ENCODE assay signal across 20 cellular contexts in genomic region chr17:68749742-68750562, GRCh38.
DNase-seq lines count a peak whose midpoint lies in the region; ATAC-seq and TF ChIP-seq lines count a peak whose summit lies in the region.
"Had no signal": no experiment of that assay in that cellular context is flagged by ENCODE, and none has a peak within 500 bp of the region (broad histone marks: within the 10 kb centered on the region; RNA-seq: fewer than 3 reads in every experiment).

No MANE protein-coding gene starts in this region.

- H3K9ac ChIP-seq in endodermal cell (ENCODE audit: extremely low read depth, low read length, poor library complexity, severe bottlenecking), result no peak overlapping the region

- H3K9me3 ChIP-seq in endodermal cell (ENCODE audit: control insufficient read depth, low read length) (peaks cover 37% of the 10 kb centered on the region), neutrophil (no peaks in the 10 kb centered on the region)
- H3K9me3 ChIP-seq: BE2C had no signal

- 0 out of 2 replicates have a peak, but pooled peaks cover 3% of the 10 kb centered on the region for H3K9me2 ChIP-seq in GM23338 (ENCODE audit: insufficient read depth)

- H3K4me1 Mint-ChIP-seq in GM23338 (peaks cover 17% of the 10 kb centered on the region), endodermal cell (peaks cover 7% of the 10 kb centered on the region)
- H3K4me1 Mint-ChIP-seq: activated naive CD8-positive, alpha-beta T cell treated with anti-CD3 and anti-CD28 coated beads for 36 hours; natural killer cell had no signal

- H3F3A ChIP-seq in GM23338 (replicated peaks; ENCODE audit: low read depth), result no peaks in the 10 kb centered on the region

- H3K36me3 ChIP-seq in GM23338 (ENCODE audit: insufficient read depth) (no peaks in the 10 kb centered on the region), endodermal cell (ENCODE audit: control insufficient read depth, insufficient read depth, low read length) (no peaks in the 10 kb centered on the region), neutrophil (no peaks in the 10 kb centered on the region)
- H3K36me3 ChIP-seq: BE2C, cardiac muscle cell, right atrium auricular region had no signal

- H3K4me3 Mint-ChIP-seq in GM23338, result peak overlapping the region; percentile 10; the same call in 1 of the 3 replicates
- no peak overlapping the region for H3K4me3 Mint-ChIP-seq in endodermal cell
- H3K4me3 Mint-ChIP-seq: activated naive CD8-positive, alpha-beta T cell treated with anti-CD3 and anti-CD28 coated beads for 36 hours; activated T-cell treated with anti-CD3 and anti-CD28 coated beads, Interleukin-2, amount 50 U/mL, for 24 hours; natural killer cell had no signal

- peak overlapping the region; percentile 79; the same call in 1 of the 2 replicates for H2AFZ ChIP-seq in GM23338

- H3K9me3 Mint-ChIP-seq in GM23338, result peaks cover 21% of the 10 kb centered on the region
- peaks cover 26% of the 10 kb centered on the region for H3K9me3 Mint-ChIP-seq in endodermal cell
- H3K9me3 Mint-ChIP-seq: activated naive CD8-positive, alpha-beta T cell treated with anti-CD3 and anti-CD28 coated beads for 36 hours; activated T-cell treated with anti-CD3 and anti-CD28 coated beads, Interleukin-2, amount 50 U/mL, for 24 hours; natural killer cell had no signal

- no peaks in the 10 kb centered on the region for H3K27me3 ChIP-seq in GM23338 (ENCODE audit: insufficient read depth)
- H3K27me3 ChIP-seq in endodermal cell (ENCODE audit: control insufficient read depth, insufficient read depth, low read length, poor library complexity, severe bottlenecking), result no peaks in the 10 kb centered on the region
- H3K27me3 ChIP-seq in neutrophil, result no peaks in the 10 kb centered on the region
- H3K27me3 ChIP-seq: cardiac muscle cell, right atrium auricular region had no signal

- DNase-seq in GM23338 (ENCODE audit: low spot score) (peak; percentile 21), NCI-H82 treated with DMSO at 0.1 percent for 48 hours (lab: John Stamatoyannopoulos, UW; ENCODE audit: unreplicated experiment) (peak; percentile 42), endodermal cell (no peak), NCI-H2227 treated with DMSO at 0.1 percent for 48 hours (lab: John Stamatoyannopoulos, UW) (no peak)
- DNase-seq in stimulated activated CD4-positive, alpha-beta T cell treated with anti-CD3 and anti-CD28 coated beads, Interleukin-15, amount 100 ng/mL, for 24 hours, result no peak
- no peak for DNase-seq in effector CD4-positive, alpha-beta T cell
- DNase-seq: activated CD4-positive, alpha-beta T cell treated with anti-CD3 and anti-CD28 coated beads, Interleukin-2, amount 50 U/mL, for 1 hour; activated naive CD8-positive, alpha-beta T cell treated with anti-CD3 and anti-CD28 coated beads for 36 hours; activated T-cell treated with anti-CD3 and anti-CD28 coated beads, Interleukin-2, amount 50 U/mL, for 24 hours; BE2C; natural killer cell; NCI-H1930; SHP77 treated with DMSO at 0.1 percent for 48 hours; stimulated activated CD4-positive, alpha-beta T cell treated with anti-CD3 and anti-CD28 coated beads, Interleukin-2, amount 100 ng/mL, for 48 hours; stimulated activated CD8-positive, alpha-beta memory T cell treated with anti-CD3 and anti-CD28 coated beads, Interleukin-4, amount 100 ng/mL, for 48 hours; T-helper 9 cell had no signal

- H3K27me3 Mint-ChIP-seq in GM23338 (ENCODE audit: insufficient read depth, low read depth, poor library complexity), result peaks cover 4% of the 10 kb centered on the region
- no peaks in the 10 kb centered on the region for H3K27me3 Mint-ChIP-seq in endodermal cell (ENCODE audit: insufficient read depth)

- H3K27ac Mint-ChIP-seq in GM23338, result peak overlapping the region; percentile 86
- H3K27ac Mint-ChIP-seq in endodermal cell, result peak overlapping the region; percentile 62
- H3K27ac Mint-ChIP-seq: activated naive CD8-positive, alpha-beta T cell treated with anti-CD3 and anti-CD28 coated beads for 36 hours; activated T-cell treated with anti-CD3 and anti-CD28 coated beads, Interleukin-2, amount 50 U/mL, for 24 hours; natural killer cell had no signal

- H3K4me2 ChIP-seq in GM23338, result peak overlapping the region; percentile 10

- H3K4me1 ChIP-seq in GM23338 (ENCODE audit: insufficient read depth) (peaks cover 17% of the 10 kb centered on the region), endodermal cell (ENCODE audit: control insufficient read depth, insufficient read depth, low read length) (no peaks in the 10 kb centered on the region), neutrophil (ENCODE audit: control insufficient read depth in 1 of 2, insufficient read depth in 1 of 2, low read depth in 1 of 2, low read length in 1 of 2) (peaks cover 0 to 6% of the 10 kb centered on the region in 2 experiments)
- H3K4me1 ChIP-seq: BE2C, right atrium auricular region had no signal

- TF ChIP-seq CTCF in GM23338 (conservative IDR thresholded peaks at IDR 0.05; ENCODE audit: low read depth in 2 of 2), result no peak
- TF ChIP-seq CTCF in endodermal cell (conservative IDR thresholded peaks at IDR 0.05), result no peak
- no peak for TF ChIP-seq CTCF in neutrophil (IDR thresholded peaks at IDR 0.05)

- WGBS in endodermal cell (ENCODE audit: insufficient coverage in 1 of 2, insufficient read length in 1 of 2), 2 experiments, result 77 to 79% methylated on average over 14 to 15 of the region's 15 CpGs

- no peaks in the 10 kb centered on the region for H4K20me1 ChIP-seq in GM23338 (replicated peaks; ENCODE audit: insufficient read depth)

- H3K36me3 Mint-ChIP-seq in GM23338 (ENCODE audit: low read depth) (peaks cover 21% of the 10 kb centered on the region; the same call in 2 of the 3 replicates), endodermal cell (ENCODE audit: low read depth) (peaks cover 12% of the 10 kb centered on the region)
- H3K36me3 Mint-ChIP-seq: activated naive CD8-positive, alpha-beta T cell treated with anti-CD3 and anti-CD28 coated beads for 36 hours; natural killer cell had no signal

- ATAC-seq in GM23338 (peak; percentile 78), GM18498 (IDR thresholded peaks at IDR 0.05; ENCODE audit: unreplicated experiment) (no peak)
- ATAC-seq: natural killer cell had no signal

- no peak overlapping the region for H3K4me3 ChIP-seq in GM23338
- no peak overlapping the region for H3K4me3 ChIP-seq in endodermal cell (ENCODE audit: low read length)
- H3K4me3 ChIP-seq in neutrophil (ENCODE audit: low read depth in 1 of 2, low read length in 1 of 2), result peak overlapping the region; percentile 2 to 40
- H3K4me3 ChIP-seq: cardiac muscle cell, right atrium auricular region had no signal

- no peaks in the 10 kb centered on the region for H3K79me2 ChIP-seq in GM23338 (replicated peaks; ENCODE audit: insufficient read depth)

- H3K27ac ChIP-seq in GM23338 (ENCODE audit: low read depth), result peak overlapping the region; percentile 83
- no peak overlapping the region for H3K27ac ChIP-seq in endodermal cell (ENCODE audit: low read depth, low read length)
- H3K27ac ChIP-seq in neutrophil, result no peak overlapping the region
- H3K27ac ChIP-seq: cardiac muscle cell, right atrium auricular region had no signal

TF ChIP-seq in GM23338, 12 proteins besides CTCF, POLR2A, EP300 and RAD21:
- TF ChIP-seq CREB1 (CRISPR knock-in tag; IDR thresholded peaks at IDR 0.05; ENCODE audit: low read depth), result 0 out of 2 replicates have a peak, but pooled peaks have one; percentile 8
- TF ChIP-seq EZH2 (IDR thresholded peaks at IDR 0.05; ENCODE audit: low read depth, unreplicated experiment), result no peak

Comparison
In these comparisons a context has a peak if more than half of its experiments do, and no peak if none do; other contexts are left out.
1. DNase-seq: peak in GM23338 (single experiment) and NCI-H82 treated with DMSO at 0.1 percent for 48 hours (single experiment); none in endodermal cell (single experiment), stimulated activated CD4-positive, alpha-beta T cell treated with anti-CD3 and anti-CD28 coated beads, Interleukin-15, amount 100 ng/mL, for 24 hours (single experiment), effector CD4-positive, alpha-beta T cell (single experiment) and NCI-H2227 treated with DMSO at 0.1 percent for 48 hours (single experiment).
2. H3K4me3 ChIP-seq: peak in neutrophil (2 of 2); none in GM23338 (single experiment) and endodermal cell (single experiment).